In genomic region chr2:55478610-55479301, GRCh38 we compare ENCODE assay signal across 31 cellular contexts.
"Had no signal": no experiment of that assay in that cellular context is flagged by ENCODE, and none has a peak within 500 bp of the region (broad histone marks: within the 10 kb centered on the region; RNA-seq: fewer than 3 reads in every experiment).

No MANE protein-coding gene starts in this region.

- DNase-seq: activated CD4-positive, alpha-beta T cell treated with anti-CD3 and anti-CD28 coated beads, Interleukin-2, amount 10 ng/mL, durations not matched to agents 24 days and 14 days; activated CD4-positive, alpha-beta T cell treated with anti-CD3 and anti-CD28 coated beads, Interleukin-2, amount 50 U/mL, for 4 hours; activated CD8-positive, alpha-beta T cell treated with anti-CD3 and anti-CD28 coated beads for 36 hours; activated effector memory CD4-positive, alpha-beta T cell treated with anti-CD3 and anti-CD28 coated beads, Interleukin-2, amount 50 U/mL, for 16 hours; activated naive CD4-positive, alpha-beta T cell treated with Interleukin-2 at 50 U/mL for 16 hours; activated T-cell treated with anti-CD3 and anti-CD28 coated beads, Interleukin-2, amount 50 U/mL, for 1 hour; activated T-cell treated with anti-CD3 and anti-CD28 coated beads, Interleukin-2, amount 50 U/mL, for 72 hours; adrenal gland; body of pancreas; NCI-H1092 treated with DMSO at 0.1 percent for 48 hours; NCI-H1417; NCI-H146; NCI-H187; NCI-H2029 treated with DMSO at 0.1 percent for 48 hours; NCI-H226; NCI-H446 treated with DMSO at 0.1 percent for 48 hours; NCI-H524; NCI-H69; NCI-H82; Peyer's patch; RPMI8226; SHP77 treated with DMSO at 0.1 percent for 48 hours; SK-N-SH had no signal

- H3K9ac ChIP-seq: KMS-11, SK-N-SH had no signal

- H3K27ac ChIP-seq: adrenal gland, body of pancreas, breast epithelium, KMS-11, Peyer's patch, SJSA1 had no signal

- H3K36me3 ChIP-seq: adrenal gland, breast epithelium, Peyer's patch, SJSA1 had no signal

- H3K9me3 Mint-ChIP-seq: activated T-cell treated with anti-CD3 and anti-CD28 coated beads, Interleukin-2, amount 50 U/mL, for 72 hours; T-helper 1 cell treated with Interleukin-12 subunit alpha and Interleukin-12 subunit beta and Interleukin-4 antibody, amounts not matched to agents 30 μg/mL and 1 μg/mL, for 36 hours had no signal

- H3K4me1 ChIP-seq: body of pancreas, breast epithelium, Peyer's patch, SJSA1 had no signal

- H3K4me1 Mint-ChIP-seq: activated T-helper 17 cell treated with anti-CD3 and anti-CD28 coated beads, Interleukin-2, amount 50 U/mL, for 72 hours had no signal

- H3K4me3 ChIP-seq: adrenal gland, body of pancreas, breast epithelium, Peyer's patch, SJSA1 had no signal

- FAIRE-seq: astrocyte had no signal

- H3K27me3 Mint-ChIP-seq: activated CD8-positive, alpha-beta T cell treated with anti-CD3 and anti-CD28 coated beads for 36 hours; activated T-helper 17 cell treated with anti-CD3 and anti-CD28 coated beads, Interleukin-2, amount 50 U/mL, for 72 hours had no signal

- H3K9me2 ChIP-seq: SK-N-SH had no signal

- H3K9me3 ChIP-seq: adrenal gland, body of pancreas, breast epithelium, Peyer's patch, SJSA1, SK-N-SH had no signal

- ATAC-seq: activated CD8-positive, alpha-beta T cell treated with anti-CD3 and anti-CD28 coated beads for 36 hours; activated naive CD4-positive, alpha-beta T cell treated with anti-CD3 and anti-CD28 coated beads, Interleukin-2, amount 50 U/mL, for 72 hours; activated T-cell treated with anti-CD3 and anti-CD28 coated beads, Interleukin-2, amount 50 U/mL, for 72 hours; activated T-helper 17 cell treated with anti-CD3 and anti-CD28 coated beads, Interleukin-2, amount 50 U/mL, for 72 hours; body of pancreas had no signal

- H3K4me2 ChIP-seq: KMS-11, SK-N-SH had no signal

- H3K4me3 Mint-ChIP-seq: activated CD4-positive, alpha-beta T cell treated with anti-CD3 and anti-CD28 coated beads, Interleukin-2, amount 10 ng/mL, durations not matched to agents 24 days and 14 days; activated CD8-positive, alpha-beta T cell treated with anti-CD3 and anti-CD28 coated beads for 36 hours; activated T-cell treated with anti-CD3 and anti-CD28 coated beads, Interleukin-2, amount 50 U/mL, for 72 hours; activated T-helper 17 cell treated with anti-CD3 and anti-CD28 coated beads, Interleukin-2, amount 50 U/mL, for 72 hours; T-helper 1 cell treated with Interleukin-12 subunit alpha and Interleukin-12 subunit beta and Interleukin-4 antibody, amounts not matched to agents 30 μg/mL and 1 μg/mL, for 36 hours; T-helper 2 cell treated with Interferon-gamma antibody and Interleukin-4, amounts not matched to agents 5 μg/mL and 100 μg/mL, for 36 hours had no signal

- H3K27ac Mint-ChIP-seq: activated CD4-positive, alpha-beta T cell treated with anti-CD3 and anti-CD28 coated beads, Interleukin-2, amount 10 ng/mL, durations not matched to agents 24 days and 14 days; activated CD8-positive, alpha-beta T cell treated with anti-CD3 and anti-CD28 coated beads for 36 hours; activated naive CD4-positive, alpha-beta T cell treated with anti-CD3 and anti-CD28 coated beads, Interleukin-2, amount 50 U/mL, for 72 hours; activated T-cell treated with anti-CD3 and anti-CD28 coated beads, Interleukin-2, amount 50 U/mL, for 72 hours; activated T-helper 17 cell treated with anti-CD3 and anti-CD28 coated beads, Interleukin-2, amount 50 U/mL, for 72 hours; T-helper 1 cell treated with Interleukin-12 subunit alpha and Interleukin-12 subunit beta and Interleukin-4 antibody, amounts not matched to agents 30 μg/mL and 1 μg/mL, for 36 hours; T-helper 2 cell treated with Interferon-gamma antibody and Interleukin-4, amounts not matched to agents 5 μg/mL and 100 μg/mL, for 36 hours had no signal

- H3K27me3 ChIP-seq: adrenal gland, body of pancreas, breast epithelium, Peyer's patch, SJSA1 had no signal
